Comparison of ENCODE assay signal across 14 cellular contexts in the genomic region with DNA sequence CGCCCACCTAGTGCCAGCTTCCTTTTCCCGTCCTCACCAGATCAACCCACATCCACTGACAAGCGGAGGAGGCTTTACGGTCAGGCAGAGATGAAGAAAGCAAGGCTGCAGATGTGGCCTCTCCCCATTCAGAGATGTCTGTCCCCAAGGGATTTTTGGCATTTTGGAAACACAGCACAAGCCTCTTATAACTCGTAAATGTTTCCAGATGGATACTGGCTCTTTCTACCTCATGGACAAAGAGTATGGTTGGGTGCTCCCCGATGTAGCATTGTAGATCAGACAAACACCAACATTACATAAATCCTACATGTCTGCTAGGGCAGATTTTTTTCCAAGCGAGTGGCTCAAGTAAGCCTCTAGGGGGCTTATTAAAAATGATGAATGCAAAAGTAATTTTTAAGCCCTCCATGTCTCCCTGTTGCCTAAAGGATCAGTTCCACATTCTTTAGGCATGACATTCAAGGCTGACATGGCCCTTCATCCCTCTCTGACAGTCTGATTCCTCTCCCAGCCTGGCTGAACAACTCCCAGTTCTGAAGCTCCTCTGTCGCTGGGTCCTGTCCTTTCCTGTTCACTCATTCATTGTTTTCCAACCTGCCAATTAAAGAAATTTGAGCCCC. TPM values are rescaled to one million over a fixed set of nuclear protein-coding genes. Genes with fewer than 3 reads are reported as not detected.
A peak's percentile ranks its signal among the peaks of the same experiment; 100 is the strongest.
DNase-seq lines count a peak whose midpoint lies in the region; ATAC-seq and TF ChIP-seq lines count a peak whose summit lies in the region.
"Had no signal": no experiment of that assay in that cellular context is flagged by ENCODE, and none has a peak within 500 bp of the region (broad histone marks: within the 10 kb centered on the region; RNA-seq: fewer than 3 reads in every experiment).

No MANE protein-coding gene starts in this region.

- peak overlapping the region; percentile 56 for H3K27ac ChIP-seq in trophoblast cell (ENCODE audit: low read depth, low read length)

- H3K79me1 ChIP-seq in trophoblast cell (ENCODE audit: low read length) = peaks cover 21% of the 10 kb centered on the region

- H3K36me3 Mint-ChIP-seq in activated CD8-positive, alpha-beta memory T cell treated with anti-CD3 and anti-CD28 coated beads, Interleukin-2, amount 10 ng/mL, durations not matched to agents 7 days and 5 days = no peaks in the 10 kb centered on the region
- H3K36me3 Mint-ChIP-seq: IgD-negative memory B cell had no signal

- H4K8ac ChIP-seq in trophoblast cell (ENCODE audit: low read depth, low read length) = peak overlapping the region; percentile 0

- peak overlapping the region; percentile 39 for H2BK12ac ChIP-seq in trophoblast cell (ENCODE audit: low read length)

- H3K4me1 ChIP-seq in BE2C = no peaks in the 10 kb centered on the region
- peaks cover 18 to 21% of the 10 kb centered on the region in 2 experiments for H3K4me1 ChIP-seq in trophoblast cell (ENCODE audit: control insufficient read depth in 1 of 2, insufficient read depth in 2 of 2, low read length in 2 of 2)

- peaks cover 2% of the 10 kb centered on the region for H3K79me2 ChIP-seq in trophoblast cell (ENCODE audit: control insufficient read depth, insufficient read depth, low read length, poor library complexity)

- H4K91ac ChIP-seq in trophoblast cell (ENCODE audit: low read depth, low read length) = peak overlapping the region; percentile 49

- no peak overlapping the region for H3K14ac ChIP-seq in trophoblast cell (ENCODE audit: low read length)

- no peaks in the 10 kb centered on the region for H3K4me1 Mint-ChIP-seq in activated CD8-positive, alpha-beta memory T cell treated with anti-CD3 and anti-CD28 coated beads, Interleukin-2, amount 10 ng/mL, durations not matched to agents 7 days and 5 days
- H3K4me1 Mint-ChIP-seq: IgD-negative memory B cell had no signal

- peak overlapping the region; percentile 71 for H2AFZ ChIP-seq in trophoblast cell (ENCODE audit: insufficient read depth, low read length, poor library complexity)

- TF ChIP-seq CTCF in BE2C (IDR thresholded peaks at IDR 0.05; ENCODE audit: low read depth, low read length) (peak; percentile 6; the same call in 1 of the 2 replicates), fibroblast of mammary gland (conservative IDR thresholded peaks at IDR 0.05; ENCODE audit: control insufficient read depth, insufficient read depth, low read depth, low read length) (peak; percentile 42)

- DNase-seq in BE2C (no peak), NCI-H226 (peak; percentile 49), fibroblast of mammary gland (ENCODE audit: low read depth) (peak; percentile 87), trophoblast cell (peak; percentile 51 to 72), hippocampal formation (lab: John Stamatoyannopoulos, UW) (no peak), globus pallidus (ENCODE audit: low spot score) (no peak)
- no peak for DNase-seq in activated CD8-positive, alpha-beta memory T cell treated with anti-CD3 and anti-CD28 coated beads, Interleukin-2, amount 10 ng/mL, durations not matched to agents 7 days and 5 days
- no peak for DNase-seq in activated effector memory CD4-positive, alpha-beta T cell treated with Interleukin-2 at 50 U/mL for 16 hours
- DNase-seq: activated T-cell treated with anti-CD3 and anti-CD28 coated beads, Interleukin-2, amount 50 U/mL, for 48 hours; DMS79 treated with DMSO at 0.1 percent for 48 hours; NCI-H446; T-helper 2 cell had no signal

- H2BK5ac ChIP-seq in trophoblast cell (ENCODE audit: low read depth, low read length, poor library complexity) = peak overlapping the region; percentile 74

- peak overlapping the region; percentile 3 for H3K18ac ChIP-seq in trophoblast cell (ENCODE audit: low read length)

- H3K4me3 ChIP-seq in BE2C (ENCODE audit: low read depth, low read length) (no peak overlapping the region), fibroblast of mammary gland (ENCODE audit: control insufficient read depth, low read depth, low read length) (no peak overlapping the region), trophoblast cell (ENCODE audit: low read depth, low read length) (no peak overlapping the region)
- H3K4me3 ChIP-seq: coronary artery had no signal

- no peaks in the 10 kb centered on the region for H3K27me3 Mint-ChIP-seq in activated CD8-positive, alpha-beta memory T cell treated with anti-CD3 and anti-CD28 coated beads, Interleukin-2, amount 10 ng/mL, durations not matched to agents 7 days and 5 days

- H3K27me3 ChIP-seq in BE2C (no peaks in the 10 kb centered on the region; the same call in 1 of the 2 replicates), trophoblast cell (ENCODE audit: insufficient read depth, low read length) (no peaks in the 10 kb centered on the region)

- no peak for ATAC-seq in activated CD8-positive, alpha-beta memory T cell treated with anti-CD3 and anti-CD28 coated beads, Interleukin-2, amount 10 ng/mL, durations not matched to agents 7 days and 5 days

- H3K4ac ChIP-seq in trophoblast cell (ENCODE audit: low read depth, low read length) = peak overlapping the region; percentile 41

- H3K9ac ChIP-seq in trophoblast cell (ENCODE audit: low read length) = no peak overlapping the region

- peak overlapping the region; percentile 30 for H2AK5ac ChIP-seq in trophoblast cell (ENCODE audit: low read length)

- H3K9me3 ChIP-seq in BE2C (no peaks in the 10 kb centered on the region), trophoblast cell (ENCODE audit: insufficient read depth, low read depth, low read length) (no peaks in the 10 kb centered on the region)

- H3K27ac Mint-ChIP-seq in activated CD8-positive, alpha-beta memory T cell treated with anti-CD3 and anti-CD28 coated beads, Interleukin-2, amount 10 ng/mL, durations not matched to agents 7 days and 5 days = no peak overlapping the region
- H3K27ac Mint-ChIP-seq: IgD-negative memory B cell had no signal

- CTCF ChIA-PET in activated CD8-positive, alpha-beta memory T cell treated with anti-CD3 and anti-CD28 coated beads, Interleukin-2, amount 10 ng/mL, durations not matched to agents 7 days and 5 days (lab: Charles Lee) = interaction anchor here (0.6 kb wide), 1 partner anchor 139 kb away, joined by 3 read pairs; no protein-coding TSS in a partner anchor

- peak overlapping the region; percentile 7 for H2BK120ac ChIP-seq in trophoblast cell (ENCODE audit: insufficient read depth, low read length, poor library complexity)

- no peaks in the 10 kb centered on the region for H3K9me3 Mint-ChIP-seq in activated CD8-positive, alpha-beta memory T cell treated with anti-CD3 and anti-CD28 coated beads, Interleukin-2, amount 10 ng/mL, durations not matched to agents 7 days and 5 days (ENCODE audit: low read depth)

- H3K4me2 ChIP-seq in trophoblast cell (ENCODE audit: low read length) = peak overlapping the region; percentile 14

- H3K36me3 ChIP-seq in BE2C = no peaks in the 10 kb centered on the region
- H3K36me3 ChIP-seq in trophoblast cell (ENCODE audit: control insufficient read depth in 1 of 2, insufficient read depth in 2 of 2, low read length in 2 of 2) = no peaks in the 10 kb centered on the region

- WGBS in trophoblast cell (ENCODE audit: extremely low coverage, insufficient coverage, insufficient read length) = no CpG with 5 or more reads among the region's 8 CpGs

- no peak overlapping the region for H3K4me3 Mint-ChIP-seq in activated CD8-positive, alpha-beta memory T cell treated with anti-CD3 and anti-CD28 coated beads, Interleukin-2, amount 10 ng/mL, durations not matched to agents 7 days and 5 days
- H3K4me3 Mint-ChIP-seq: IgD-negative memory B cell had no signal

- no peak overlapping the region for H3K23ac ChIP-seq in trophoblast cell (ENCODE audit: low read length)

- peak overlapping the region; percentile 51 for H4K12ac ChIP-seq in trophoblast cell (ENCODE audit: low read depth, low read length)

RNA-seq across cellular contexts. Expression of a gene that starts 11.7 kb away (rescaled TPM):
- polyA plus RNA-seq in BE2C (2012; ENCODE audit: insufficient read depth, insufficient read length, low read depth) = not detected
- polyA plus RNA-seq in trophoblast cell (2013) = 3.1 and 3.4 TPM in 2 replicates
- not detected for total RNA-seq in activated CD8-positive, alpha-beta memory T cell treated with anti-CD3 and anti-CD28 coated beads, Interleukin-2, amount 10 ng/mL, durations not matched to agents 7 days and 5 days

Comparison
In these comparisons a context has a peak if more than half of its experiments do, and no peak if none do; other contexts are left out.
1. DNase-seq: peak in NCI-H226 (single experiment), fibroblast of mammary gland (single experiment) and trophoblast cell (2 of 2); none in BE2C (single experiment), hippocampal formation (0 of 2), activated CD8-positive, alpha-beta memory T cell treated with anti-CD3 and anti-CD28 coated beads, Interleukin-2, amount 10 ng/mL, durations not matched to agents 7 days and 5 days (single experiment), globus pallidus (single experiment) and activated effector memory CD4-positive, alpha-beta T cell treated with Interleukin-2 at 50 U/mL for 16 hours (single experiment).